Comparison of ENCODE assay signal across 1 cellular context in the genomic region with DNA sequence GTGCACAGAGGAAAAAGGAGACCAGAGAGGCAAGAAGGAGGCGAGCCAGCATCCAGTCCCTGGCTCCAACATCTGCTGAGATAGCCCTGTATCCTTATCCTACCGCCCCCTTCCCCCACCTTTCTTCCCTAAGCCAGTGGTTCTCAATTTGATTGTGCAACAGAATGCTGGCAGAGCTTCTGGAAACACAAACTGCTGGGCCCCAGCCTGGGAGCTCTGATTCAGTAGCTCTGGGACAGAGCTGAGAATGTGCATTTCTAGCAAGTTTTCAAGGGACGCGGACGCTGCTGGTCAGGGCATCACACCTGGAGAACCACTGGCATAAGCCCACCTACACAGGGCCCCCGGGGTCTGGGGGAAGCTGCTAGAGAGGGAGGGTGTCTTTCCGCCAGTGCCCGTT.
TF ChIP-seq lines count a peak whose summit lies in the region.

No MANE protein-coding gene starts in this region.

TF ChIP-seq in GM23338, 12 proteins besides CTCF, POLR2A, EP300 and RAD21 (continued from another document):
- TF ChIP-seq, protein P1, sequence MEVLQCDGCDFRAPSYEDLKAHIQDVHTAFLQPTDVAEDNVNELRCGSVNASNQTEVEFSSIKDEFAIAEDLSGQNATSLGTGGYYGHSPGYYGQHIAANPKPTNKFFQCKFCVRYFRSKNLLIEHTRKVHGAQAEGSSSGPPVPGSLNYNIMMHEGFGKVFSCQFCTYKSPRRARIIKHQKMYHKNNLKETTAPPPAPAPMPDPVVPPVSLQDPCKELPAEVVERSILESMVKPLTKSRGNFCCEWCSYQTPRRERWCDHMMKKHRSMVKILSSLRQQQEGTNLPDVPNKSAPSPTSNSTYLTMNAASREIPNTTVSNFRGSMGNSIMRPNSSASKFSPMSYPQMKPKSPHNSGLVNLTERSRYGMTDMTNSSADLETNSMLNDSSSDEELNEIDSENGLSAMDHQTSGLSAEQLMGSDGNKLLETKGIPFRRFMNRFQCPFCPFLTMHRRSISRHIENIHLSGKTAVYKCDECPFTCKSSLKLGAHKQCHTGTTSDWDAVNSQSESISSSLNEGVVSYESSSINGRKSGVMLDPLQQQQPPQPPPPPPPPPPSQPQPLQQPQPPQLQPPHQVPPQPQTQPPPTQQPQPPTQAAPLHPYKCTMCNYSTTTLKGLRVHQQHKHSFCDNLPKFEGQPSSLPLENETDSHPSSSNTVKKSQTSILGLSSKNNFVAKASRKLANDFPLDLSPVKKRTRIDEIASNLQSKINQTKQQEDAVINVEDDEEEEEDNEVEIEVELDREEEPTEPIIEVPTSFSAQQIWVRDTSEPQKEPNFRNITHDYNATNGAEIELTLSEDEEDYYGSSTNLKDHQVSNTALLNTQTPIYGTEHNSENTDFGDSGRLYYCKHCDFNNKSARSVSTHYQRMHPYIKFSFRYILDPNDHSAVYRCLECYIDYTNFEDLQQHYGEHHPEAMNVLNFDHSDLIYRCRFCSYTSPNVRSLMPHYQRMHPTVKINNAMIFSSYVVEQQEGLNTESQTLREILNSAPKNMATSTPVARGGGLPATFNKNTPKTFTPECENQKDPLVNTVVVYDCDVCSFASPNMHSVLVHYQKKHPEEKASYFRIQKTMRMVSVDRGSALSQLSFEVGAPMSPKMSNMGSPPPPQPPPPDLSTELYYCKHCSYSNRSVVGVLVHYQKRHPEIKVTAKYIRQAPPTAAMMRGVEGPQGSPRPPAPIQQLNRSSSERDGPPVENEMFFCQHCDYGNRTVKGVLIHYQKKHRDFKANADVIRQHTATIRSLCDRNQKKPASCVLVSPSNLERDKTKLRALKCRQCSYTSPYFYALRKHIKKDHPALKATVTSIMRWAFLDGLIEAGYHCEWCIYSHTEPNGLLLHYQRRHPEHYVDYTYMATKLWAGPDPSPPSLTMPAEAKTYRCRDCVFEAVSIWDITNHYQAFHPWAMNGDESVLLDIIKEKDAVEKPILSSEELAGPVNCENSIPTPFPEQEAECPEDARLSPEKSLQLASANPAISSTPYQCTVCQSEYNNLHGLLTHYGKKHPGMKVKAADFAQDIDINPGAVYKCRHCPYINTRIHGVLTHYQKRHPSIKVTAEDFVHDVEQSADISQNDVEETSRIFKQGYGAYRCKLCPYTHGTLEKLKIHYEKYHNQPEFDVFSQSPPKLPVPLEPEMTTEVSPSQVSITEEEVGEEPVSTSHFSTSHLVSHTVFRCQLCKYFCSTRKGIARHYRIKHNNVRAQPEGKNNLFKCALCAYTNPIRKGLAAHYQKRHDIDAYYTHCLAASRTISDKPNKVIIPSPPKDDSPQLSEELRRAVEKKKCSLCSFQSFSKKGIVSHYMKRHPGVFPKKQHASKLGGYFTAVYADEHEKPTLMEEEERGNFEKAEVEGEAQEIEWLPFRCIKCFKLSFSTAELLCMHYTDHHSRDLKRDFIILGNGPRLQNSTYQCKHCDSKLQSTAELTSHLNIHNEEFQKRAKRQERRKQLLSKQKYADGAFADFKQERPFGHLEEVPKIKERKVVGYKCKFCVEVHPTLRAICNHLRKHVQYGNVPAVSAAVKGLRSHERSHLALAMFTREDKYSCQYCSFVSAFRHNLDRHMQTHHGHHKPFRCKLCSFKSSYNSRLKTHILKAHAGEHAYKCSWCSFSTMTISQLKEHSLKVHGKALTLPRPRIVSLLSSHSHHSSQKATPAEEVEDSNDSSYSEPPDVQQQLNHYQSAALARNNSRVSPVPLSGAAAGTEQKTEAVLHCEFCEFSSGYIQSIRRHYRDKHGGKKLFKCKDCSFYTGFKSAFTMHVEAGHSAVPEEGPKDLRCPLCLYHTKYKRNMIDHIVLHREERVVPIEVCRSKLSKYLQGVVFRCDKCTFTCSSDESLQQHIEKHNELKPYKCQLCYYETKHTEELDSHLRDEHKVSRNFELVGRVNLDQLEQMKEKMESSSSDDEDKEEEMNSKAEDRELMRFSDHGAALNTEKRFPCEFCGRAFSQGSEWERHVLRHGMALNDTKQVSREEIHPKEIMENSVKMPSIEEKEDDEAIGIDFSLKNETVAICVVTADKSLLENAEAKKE (CRISPR knock-in tag; IDR thresholded peaks at IDR 0.05), result no peak
- TF ChIP-seq NANOG (IDR thresholded peaks at IDR 0.05; ENCODE audit: borderline replicate concordance), result no peak
- TF ChIP-seq ZNF114 (CRISPR knock-in tag; IDR thresholded peaks at IDR 0.05), result no peak
- no peak for TF ChIP-seq ZNF331 (CRISPR knock-in tag; IDR thresholded peaks at IDR 0.05; ENCODE audit: low read depth)
- no peak for TF ChIP-seq POLR2AphosphoS5 (IDR thresholded peaks at IDR 0.05; ENCODE audit: low read depth)
- TF ChIP-seq EZH2 (IDR thresholded peaks at IDR 0.05; ENCODE audit: low read depth, unreplicated experiment), result no peak
- no peak for TF ChIP-seq REST (IDR thresholded peaks at IDR 0.05; ENCODE audit: unreplicated experiment)
- TF ChIP-seq JUNB (IDR thresholded peaks at IDR 0.05; ENCODE audit: unreplicated experiment), result no peak
- TF ChIP-seq STAT1 (IDR thresholded peaks at IDR 0.05; ENCODE audit: unreplicated experiment), result no peak
- TF ChIP-seq EZH2phosphoT487 (IDR thresholded peaks at IDR 0.05; ENCODE audit: unreplicated experiment), result no peak
- no peak for TF ChIP-seq ETS1 (IDR thresholded peaks at IDR 0.05)
